In genomic region chr18:72541871-72542690, GRCh38 we compare ENCODE assay signal across 12 cellular contexts. TPM values are rescaled to one million over a fixed set of nuclear protein-coding genes. Genes with fewer than 3 reads are reported as not detected.
DNase-seq lines count a peak whose midpoint lies in the region; ATAC-seq and TF ChIP-seq lines count a peak whose summit lies in the region.
"Had no signal": no experiment of that assay in that cellular context is flagged by ENCODE, and none has a peak within 500 bp of the region (broad histone marks: within the 10 kb centered on the region; RNA-seq: fewer than 3 reads in every experiment).

No MANE protein-coding gene starts in this region.

- H3K27ac ChIP-seq in neural cell (ENCODE audit: low read length) = no peak overlapping the region
- H3K27ac ChIP-seq in brain microvascular endothelial cell = no peak overlapping the region
- H3K27ac ChIP-seq: epithelial cell of prostate, thoracic aorta had no signal

- H3K9me2 ChIP-seq in neural cell (ENCODE audit: insufficient read depth, low read length) = no peaks in the 10 kb centered on the region

- DNase-seq in DMS153 treated with DMSO at 0.1 percent for 48 hours (lab: John Stamatoyannopoulos, UW; ENCODE audit: unreplicated experiment) (peak; percentile 6), LNCaP clone FGC (ENCODE audit: low read depth) (no peak), astrocyte of the hippocampus (ENCODE audit: low read depth, low spot score) (peak; percentile 15), left lobe of liver (ENCODE audit: low spot score) (no peak), brain microvascular endothelial cell (no peak), NCI-H187 treated with DMSO at 0.1 percent for 48 hours (lab: John Stamatoyannopoulos, UW) (no peak)

- peak overlapping the region; percentile 56 for H3K9ac ChIP-seq in neural cell (ENCODE audit: low read length)

- H3K9me3 ChIP-seq in neural cell (ENCODE audit: low read length) = no peaks in the 10 kb centered on the region
- H3K9me3 ChIP-seq: thoracic aorta had no signal

- H3K4me3 ChIP-seq in LNCaP clone FGC (ENCODE audit: low read depth, low read length) (peak overlapping the region; percentile 11), neural cell (ENCODE audit: low read length) (peak overlapping the region; percentile 73), brain microvascular endothelial cell (ENCODE audit: low read depth, low read length) (no peak overlapping the region)
- H3K4me3 ChIP-seq: thoracic aorta had no signal

- H2AFZ ChIP-seq in neural cell (ENCODE audit: low read depth, low read length) = no peak overlapping the region

- H3K36me3 ChIP-seq in neural cell (ENCODE audit: insufficient read depth, low read length) = no peaks in the 10 kb centered on the region
- no peaks in the 10 kb centered on the region for H3K36me3 ChIP-seq in brain microvascular endothelial cell (replicated peaks)
- H3K36me3 ChIP-seq: thoracic aorta had no signal

- no peaks in the 10 kb centered on the region for H4K20me1 ChIP-seq in neural cell (ENCODE audit: insufficient read depth)

- H3K27me3 ChIP-seq in neural cell (ENCODE audit: insufficient read depth, low read depth, low read length) (peaks cover 21% of the 10 kb centered on the region), brain microvascular endothelial cell (replicated peaks) (peaks cover 30% of the 10 kb centered on the region)

- no peak overlapping the region for H3K4me2 ChIP-seq in neural cell (ENCODE audit: low read length)

- TF ChIP-seq RAD21 in neural cell (conservative IDR thresholded peaks at IDR 0.05) = no peak

- TF ChIP-seq CTCF in LNCaP clone FGC (IDR thresholded peaks at IDR 0.05; ENCODE audit: control insufficient read depth, extremely low read depth, insufficient read depth) = no peak; the same call in 1 of the 2 replicates
- peak; percentile 55 for TF ChIP-seq CTCF in neural cell (IDR thresholded peaks at IDR 0.05; ENCODE audit: poor library complexity, severe bottlenecking)
- no peak for TF ChIP-seq CTCF in brain microvascular endothelial cell (IDR thresholded peaks at IDR 0.05; ENCODE audit: low read depth, low read length, missing control alignments)

- no peak for ATAC-seq in left lobe of liver
- no peak for ATAC-seq in GM18873 (IDR thresholded peaks at IDR 0.05; ENCODE audit: low FRiP score, unreplicated experiment)

- H3K79me2 ChIP-seq in neural cell (replicated peaks; ENCODE audit: insufficient read depth, low read length) = no peaks in the 10 kb centered on the region

- in situ Hi-C loops in brain microvascular endothelial cell (cut with HindIII; ENCODE audit: low pct_ligation_motif_present, low sequenced_read_pairs) = no loop called here

- no peak for TF ChIP-seq EP300 in neural cell (conservative IDR thresholded peaks at IDR 0.05; ENCODE audit: poor library complexity, severe bottlenecking)

- H3F3A ChIP-seq in neural cell (ENCODE audit: insufficient read depth, low read length, poor library complexity, severe bottlenecking) = no peaks in the 10 kb centered on the region

TF ChIP-seq in neural cell, 6 proteins besides CTCF, POLR2A, EP300 and RAD21:
- TF ChIP-seq TAF1 (IDR thresholded peaks at IDR 0.05; ENCODE audit: low read depth) (no peak), POLR2AphosphoS5 (IDR thresholded peaks at IDR 0.05) (no peak), SMC3 (conservative IDR thresholded peaks at IDR 0.05; ENCODE audit: poor library complexity) (peak; percentile 17)

RNA-seq across cellular contexts. Expression of gene CBLN2, which starts 2.1 kb away (rescaled TPM):
- polyA plus RNA-seq in neural cell = 28.3 and 40.1 TPM in 2 replicates
- 26.0 and 30.9 TPM in 2 replicates for polyA minus RNA-seq in neural cell
- total RNA-seq in left lobe of liver = not detected
- total RNA-seq: activated T-helper 1 cell treated with anti-CD3 and anti-CD28 coated beads, Interleukin-12 subunit alpha, Interleukin-12 subunit beta, Interleukin-2, Interleukin-4 antibody, amounts not matched to agents 30 ng/mL and 10 ng/mL and 1 ng/mL, durations not matched to agents 14 hours and 24 hours and 36 hours; lung microvascular endothelial cell; thoracic aorta had no signal

Comparison
In these comparisons a context has a peak if more than half of its experiments do, and no peak if none do; other contexts are left out.
1. DNase-seq: peak in DMS153 treated with DMSO at 0.1 percent for 48 hours (single experiment) and astrocyte of the hippocampus (single experiment); none in LNCaP clone FGC (single experiment), left lobe of liver (single experiment), brain microvascular endothelial cell (single experiment) and NCI-H187 treated with DMSO at 0.1 percent for 48 hours (single experiment).